Comparison of ENCODE assay signal across 12 cellular contexts in genomic region chr19:18301718-18302111, GRCh38. TPM values are rescaled to one million over a fixed set of nuclear protein-coding genes. Genes with fewer than 3 reads are reported as not detected.
DNase-seq lines count a peak whose midpoint lies in the region; ATAC-seq, FAIRE-seq and TF ChIP-seq lines count a peak whose summit lies in the region.
"Had no signal": no experiment of that assay in that cellular context is flagged by ENCODE, and none has a peak within 500 bp of the region (broad histone marks: within the 10 kb centered on the region; RNA-seq: fewer than 3 reads in every experiment).

No MANE protein-coding gene starts in this region.

- H3K27ac ChIP-seq in CD4-positive, CD25-positive, alpha-beta regulatory T cell (ENCODE audit: insufficient read depth, low read length, poor library complexity, severe bottlenecking) = peak overlapping the region; percentile 97
- H3K27ac ChIP-seq in Peyer's patch (peak overlapping the region; percentile 6 to 84 (median 38)), rectal smooth muscle tissue (ENCODE audit: low read depth, low read length) (peak overlapping the region; percentile 7)

- TF ChIP-seq POLR2A in Peyer's patch (IDR thresholded peaks at IDR 0.05) = no peak

- peak overlapping the region in 2 of 4 donors; percentile 44 to 74 for H3K4me3 Mint-ChIP-seq in CD4-positive, CD25-positive, alpha-beta regulatory T cell
- peak overlapping the region in 1 of 2 donors; percentile 5 for H3K4me3 Mint-ChIP-seq in effector memory CD8-positive, alpha-beta T cell

- H3K36me3 Mint-ChIP-seq in CD4-positive, CD25-positive, alpha-beta regulatory T cell = no peaks in the 10 kb centered on the region
- H3K36me3 Mint-ChIP-seq in effector memory CD8-positive, alpha-beta T cell (ENCODE audit: insufficient read depth) = peaks cover 30% of the 10 kb centered on the region

- no peak overlapping the region for H3K4me3 ChIP-seq in CD4-positive, CD25-positive, alpha-beta regulatory T cell (ENCODE audit: low read depth, low read length)
- H3K4me3 ChIP-seq in Peyer's patch (no peak overlapping the region), rectal smooth muscle tissue (ENCODE audit: low read length) (no peak overlapping the region)

- H3K36me3 ChIP-seq in CD4-positive, CD25-positive, alpha-beta regulatory T cell (ENCODE audit: control insufficient read depth, insufficient read depth, low read length) = no peaks in the 10 kb centered on the region
- H3K36me3 ChIP-seq in Peyer's patch (no peaks in the 10 kb centered on the region), rectal smooth muscle tissue (ENCODE audit: control insufficient read depth, insufficient read depth, low read length) (no peaks in the 10 kb centered on the region)

- DNase-seq in CD4-positive, CD25-positive, alpha-beta regulatory T cell = no peak
- no peak for DNase-seq in Peyer's patch
- no peak for DNase-seq in effector memory CD8-positive, alpha-beta T cell
- DNase-seq in D721Med (ENCODE audit: insufficient read length, low spot score) = no peak
- DNase-seq in DMS153 (lab: John Stamatoyannopoulos, UW) = no peak
- DNase-seq: effector CD4-positive, alpha-beta T cell; NCI-H1105 treated with DMSO at 0.1 percent for 48 hours; NK-92 treated with Interleukin-12 subunit alpha and Interleukin-12 subunit beta, amount 100 ng/mL, for 24 hours; occipital lobe had no signal

- H3K9me3 Mint-ChIP-seq in CD4-positive, CD25-positive, alpha-beta regulatory T cell = no peaks in the 10 kb centered on the region
- no peaks in the 10 kb centered on the region for H3K9me3 Mint-ChIP-seq in effector memory CD8-positive, alpha-beta T cell

- no peak for FAIRE-seq in D721Med (lab: Jason Lieb, UNC)

- no peaks in the 10 kb centered on the region for H3K27me3 ChIP-seq in CD4-positive, CD25-positive, alpha-beta regulatory T cell (ENCODE audit: control insufficient read depth, insufficient read depth, low read length)
- H3K27me3 ChIP-seq in Peyer's patch (no peaks in the 10 kb centered on the region), rectal smooth muscle tissue (ENCODE audit: control insufficient read depth, insufficient read depth, low read length) (no peaks in the 10 kb centered on the region)

- H3K27me3 Mint-ChIP-seq in CD4-positive, CD25-positive, alpha-beta regulatory T cell = no peaks in the 10 kb centered on the region
- no peaks in the 10 kb centered on the region for H3K27me3 Mint-ChIP-seq in effector memory CD8-positive, alpha-beta T cell

- no peaks in the 10 kb centered on the region for H3K9me3 ChIP-seq in CD4-positive, CD25-positive, alpha-beta regulatory T cell (ENCODE audit: control insufficient read depth in 2 of 2, low read length in 2 of 2)
- no peaks in the 10 kb centered on the region for H3K9me3 ChIP-seq in Peyer's patch

- H3K9ac ChIP-seq in rectal smooth muscle tissue (ENCODE audit: low read length) = no peak overlapping the region

- H3K4me1 ChIP-seq in CD4-positive, CD25-positive, alpha-beta regulatory T cell (ENCODE audit: control insufficient read depth, insufficient read depth, low read length, poor library complexity, severe bottlenecking) = peaks cover 50% of the 10 kb centered on the region
- peaks cover 6 to 70% (median 33%) of the 10 kb centered on the region in 4 donors for H3K4me1 ChIP-seq in Peyer's patch
- peaks cover 25% of the 10 kb centered on the region for H3K4me1 ChIP-seq in rectal smooth muscle tissue (ENCODE audit: control insufficient read depth, insufficient read depth, low read length)

- no peak for ATAC-seq in CD4-positive, CD25-positive, alpha-beta regulatory T cell (ENCODE audit: low read depth in 2 of 2)
- no peak for ATAC-seq in effector memory CD8-positive, alpha-beta T cell (replicated peaks)
- ATAC-seq in GM21723 (IDR thresholded peaks at IDR 0.05; ENCODE audit: unreplicated experiment) = no peak
- no peak for ATAC-seq in activated CD4-positive, CD25-positive, alpha-beta regulatory T cell treated with anti-CD3 and anti-CD28 coated beads, Interleukin-2, amount 50 U/mL, for 24 hours

- H3K4me1 Mint-ChIP-seq in CD4-positive, CD25-positive, alpha-beta regulatory T cell = peaks cover 0 to 45% (median 10%) of the 10 kb centered on the region in 4 donors
- peaks cover 27 to 28% of the 10 kb centered on the region in 2 donors for H3K4me1 Mint-ChIP-seq in effector memory CD8-positive, alpha-beta T cell (ENCODE audit: low read depth in 2 of 2)

- TF ChIP-seq CTCF in Peyer's patch (IDR thresholded peaks at IDR 0.05) = no peak
- no peak for TF ChIP-seq CTCF in D721Med (IDR thresholded peaks at IDR 0.05; ENCODE audit: insufficient read depth, missing control alignments)

- peak overlapping the region; percentile 38 to 86 (median 76) for H3K27ac Mint-ChIP-seq in CD4-positive, CD25-positive, alpha-beta regulatory T cell
- H3K27ac Mint-ChIP-seq in effector memory CD8-positive, alpha-beta T cell = peak overlapping the region; percentile 56 to 79

RNA-seq across cellular contexts. Expression of gene JUND, which starts 20.3 kb away (rescaled TPM):
- total RNA-seq in CD4-positive, CD25-positive, alpha-beta regulatory T cell = 1,564 TPM
- 10 to 100 TPM; 30.7 to 85.9 (median 58.8) TPM for polyA plus RNA-seq in CD4-positive, CD25-positive, alpha-beta regulatory T cell
- total RNA-seq in Peyer's patch = 100 to 1,000 TPM; 629 to 753 (median 680) TPM

RNA-seq across cellular contexts. Expression of gene LSM4, which starts 21.2 kb away (rescaled TPM):
- 45.6 TPM for total RNA-seq in CD4-positive, CD25-positive, alpha-beta regulatory T cell
- polyA plus RNA-seq in CD4-positive, CD25-positive, alpha-beta regulatory T cell = 100 to 1,000 TPM; 101 to 118 (median 116) TPM
- total RNA-seq in Peyer's patch = 100 to 1,000 TPM; 102 to 193 (median 178) TPM

RNA-seq across cellular contexts. Expression of gene IQCN, which starts 27.5 kb away (rescaled TPM):
- 26.5 TPM for total RNA-seq in CD4-positive, CD25-positive, alpha-beta regulatory T cell
- polyA plus RNA-seq in CD4-positive, CD25-positive, alpha-beta regulatory T cell = under 1 TPM in 3 of 4 donors, not detected in 1; 0.03 to 0.28 (median 0.16) TPM
- total RNA-seq in Peyer's patch = 10 to 100 TPM in 2 of 4 donors, 1 to 10 TPM in 2; 7.4 to 40.2 (median 17.0) TPM

RNA-seq across cellular contexts. Expression of gene PGPEP1, which starts 38.7 kb away (rescaled TPM):
- 39.4 TPM for total RNA-seq in CD4-positive, CD25-positive, alpha-beta regulatory T cell
- polyA plus RNA-seq in CD4-positive, CD25-positive, alpha-beta regulatory T cell = 1 to 10 TPM; 6.7 to 8.7 (median 8.2) TPM
- 100 to 1,000 TPM in 1 of 4 donors, 10 to 100 TPM in 3; 45.4 to 138 (median 89.2) TPM for total RNA-seq in Peyer's patch

Comparison
In these comparisons a context has a peak if more than half of its experiments do, and no peak if none do; other contexts are left out.
1. H3K27ac ChIP-seq: peak in every context shown above with its lines; median percentile 97 in CD4-positive, CD25-positive, alpha-beta regulatory T cell; 38 in Peyer's patch; 7 in rectal smooth muscle tissue.